1 cellular context compared by ENCODE assay signal in genomic region chr10:299969-300368, GRCh38.
TF ChIP-seq lines count a peak whose summit lies in the region.

No MANE protein-coding gene starts in this region.

TF ChIP-seq in SK-N-SH, 30 proteins besides CTCF, POLR2A, EP300 and RAD21 (continued from another document):
- TF ChIP-seq REST (IDR thresholded peaks at IDR 0.05; ENCODE audit: low read depth, low read length), result no peak
- TF ChIP-seq POLR2AphosphoS5 (IDR thresholded peaks at IDR 0.05; ENCODE audit: low read depth, low read length), result no peak
- no peak for TF ChIP-seq ZBTB33 (IDR thresholded peaks at IDR 0.05; ENCODE audit: borderline replicate concordance, low read depth)
- TF ChIP-seq JUND (IDR thresholded peaks at IDR 0.05), result no peak
